In the genomic region with DNA sequence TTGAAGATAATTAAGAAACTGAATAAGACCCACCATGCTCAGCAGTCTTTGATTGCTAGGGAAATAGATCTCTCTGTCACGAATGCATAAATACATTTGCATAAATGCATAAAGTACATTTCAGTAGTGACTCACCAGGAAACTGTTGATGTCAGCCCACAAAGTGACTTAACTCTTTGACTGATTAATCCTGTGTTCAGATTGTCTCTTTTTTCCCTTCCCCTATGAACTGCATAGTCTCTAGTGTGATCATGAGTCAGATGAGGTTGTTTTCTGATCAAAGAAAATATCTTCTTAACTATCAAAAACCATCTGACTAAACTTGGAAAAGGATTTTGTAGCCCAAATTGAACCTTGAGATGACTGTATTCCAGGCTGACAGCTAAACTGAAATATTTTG, we compare ENCODE assay signal across 14 cellular contexts.
DNase-seq lines count a peak whose midpoint lies in the region; ATAC-seq and TF ChIP-seq lines count a peak whose summit lies in the region.
"Had no signal": no experiment of that assay in that cellular context is flagged by ENCODE, and none has a peak within 500 bp of the region (broad histone marks: within the 10 kb centered on the region; RNA-seq: fewer than 3 reads in every experiment).

No MANE protein-coding gene starts in this region.

- no peaks in the 10 kb centered on the region for H4K20me1 ChIP-seq in fibroblast of lung (ENCODE audit: control insufficient read depth, extremely low read depth, insufficient read depth, low read length)

- no peak overlapping the region for H3K4me2 ChIP-seq in fibroblast of lung (ENCODE audit: extremely low read depth, insufficient read depth, low read length)

- no peak overlapping the region for H3K9ac ChIP-seq in fibroblast of lung (ENCODE audit: insufficient read depth, low read length)

- peak; percentile 46 for ATAC-seq in HG03432 (IDR thresholded peaks at IDR 0.05; ENCODE audit: unreplicated experiment)
- ATAC-seq in Right ventricle myocardium inferior, result no peak

- H3K79me2 ChIP-seq in fibroblast of lung (ENCODE audit: control insufficient read depth, insufficient read depth, low read length), result no peaks in the 10 kb centered on the region

- DNase-seq in RPMI7951 (ENCODE audit: low read depth) (peak; percentile 3), fibroblast of lung (ENCODE audit: low read depth in 2 of 2) (peak; percentile 71 to 72), retinal pigment epithelial cell (ENCODE audit: low read depth) (peak; percentile 17), 8988T (no peak), coronary artery (ENCODE audit: low spot score) (no peak), Right ventricle myocardium inferior (ENCODE audit: missing footprints) (no peak)
- DNase-seq: COR-L47, GF-D8, KBM-7, NCI-H1694 treated with DMSO at 0.1 percent for 48 hours, NCI-H510A, NCI-H748 treated with DMSO at 0.1 percent for 48 hours, SJCRH30 had no signal

- H3K4me3 ChIP-seq in fibroblast of lung (replicated peaks in 1 of 4; ENCODE audit: control extremely low read depth in 1 of 4, insufficient read depth in 1 of 4, low read depth in 3 of 4, low read length in 4 of 4) (no peak overlapping the region), retinal pigment epithelial cell (ENCODE audit: low read length) (no peak overlapping the region), coronary artery (no peak overlapping the region)
- H3K4me3 ChIP-seq: SJCRH30 had no signal

- H3K4me1 ChIP-seq in fibroblast of lung (ENCODE audit: control insufficient read depth, extremely low read depth, insufficient read depth, low read length), result no peaks in the 10 kb centered on the region
- H3K4me1 ChIP-seq: SJCRH30 had no signal

- H3K27me3 ChIP-seq in fibroblast of lung (ENCODE audit: control insufficient read depth, insufficient read depth, low read length), result no peaks in the 10 kb centered on the region
- H3K27me3 ChIP-seq: SJCRH30 had no signal

- no peak for TF ChIP-seq CTCF in fibroblast of lung (conservative IDR thresholded peaks at IDR 0.05 in 1 of 2, IDR thresholded peaks at IDR 0.05 in 1 of 2; ENCODE audit: low read depth in 1 of 2, low read length in 2 of 2)
- no peak for TF ChIP-seq CTCF in retinal pigment epithelial cell (conservative IDR thresholded peaks at IDR 0.05; ENCODE audit: low read depth, low read length)
- no peak for TF ChIP-seq CTCF in coronary artery (IDR thresholded peaks at IDR 0.05)

- intact Hi-C loops in Right ventricle myocardium inferior (cut with DNase I), result no loop called here

- H3K36me3 ChIP-seq in fibroblast of lung (ENCODE audit: control insufficient read depth, insufficient read depth, low read length), result no peaks in the 10 kb centered on the region
- H3K36me3 ChIP-seq: SJCRH30 had no signal

- no peak overlapping the region for H3K27ac ChIP-seq in fibroblast of lung (ENCODE audit: insufficient read depth, low read length)
- H3K27ac ChIP-seq in coronary artery, result no peak overlapping the region
- H3K27ac ChIP-seq: SJCRH30 had no signal

- H2AFZ ChIP-seq in fibroblast of lung (ENCODE audit: low read length), result no peak overlapping the region

- H3K9me3 ChIP-seq in fibroblast of lung (ENCODE audit: control insufficient read depth, insufficient read depth, low read depth, low read length), result no peaks in the 10 kb centered on the region
- H3K9me3 ChIP-seq: SJCRH30 had no signal

Comparison
In these comparisons a context has a peak if more than half of its experiments do, and no peak if none do; other contexts are left out.
1. DNase-seq: peak in RPMI7951 (single experiment), fibroblast of lung (2 of 2) and retinal pigment epithelial cell (single experiment); none in 8988T (single experiment), coronary artery (single experiment) and Right ventricle myocardium inferior (single experiment).